ENCODE assay signal across 13 cellular contexts in the genomic region with DNA sequence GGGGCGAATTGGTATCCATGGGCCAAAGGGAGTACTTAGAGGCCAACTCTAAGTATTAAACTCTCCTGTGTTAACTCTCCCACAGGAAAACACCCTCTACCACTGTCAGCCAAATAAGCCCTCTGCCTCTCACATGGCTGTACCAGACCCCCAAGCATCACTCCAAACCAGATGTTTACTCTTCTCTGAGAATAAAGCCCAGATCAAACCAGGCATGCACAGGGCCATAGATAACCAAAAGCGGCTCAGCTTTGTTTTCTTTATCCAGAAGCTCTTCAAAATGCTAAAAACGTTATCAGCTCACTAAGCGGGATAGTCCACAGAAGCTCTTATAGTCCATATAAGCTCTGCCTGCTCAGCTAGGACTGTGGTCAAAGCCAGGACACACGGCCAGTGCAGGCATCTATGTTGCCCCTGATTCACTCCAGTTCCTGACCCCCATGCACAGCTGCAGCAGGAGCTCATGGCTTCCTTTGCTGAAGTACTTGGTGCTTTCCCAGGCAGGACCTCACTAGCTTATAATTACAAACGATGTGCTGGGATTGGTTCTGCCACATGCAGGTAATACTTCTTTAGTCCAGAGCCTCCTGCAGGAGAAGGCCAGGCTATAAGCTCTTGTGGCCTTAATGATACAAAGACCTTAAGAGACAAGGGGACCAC. TPM values are rescaled to one million over a fixed set of nuclear protein-coding genes. Genes with fewer than 3 reads are reported as not detected.
DNase-seq lines count a peak whose midpoint lies in the region; ATAC-seq and TF ChIP-seq lines count a peak whose summit lies in the region.
"Had no signal": no experiment of that assay in that cellular context is flagged by ENCODE, and none has a peak within 500 bp of the region (broad histone marks: within the 10 kb centered on the region; RNA-seq: fewer than 3 reads in every experiment).

No MANE protein-coding gene starts in this region.

- H3K9me3 Mint-ChIP-seq in central memory CD8-positive, alpha-beta T cell: no peaks in the 10 kb centered on the region
- H3K9me3 Mint-ChIP-seq in nephron: no peaks in the 10 kb centered on the region
- no peaks in the 10 kb centered on the region for H3K9me3 Mint-ChIP-seq in MCF 10A (ENCODE audit: unreplicated experiment)

- H3K36me3 ChIP-seq in cardiac muscle cell (no peaks in the 10 kb centered on the region), thyroid gland (no peaks in the 10 kb centered on the region)
- H3K36me3 ChIP-seq: lower lobe of right lung had no signal

- H3K27ac ChIP-seq in cardiac muscle cell: peak overlapping the region; percentile 61
- no peak overlapping the region for H3K27ac ChIP-seq in thyroid gland
- H3K27ac ChIP-seq: lower lobe of right lung had no signal

- no peaks in the 10 kb centered on the region for H3K27me3 Mint-ChIP-seq in central memory CD8-positive, alpha-beta T cell
- H3K27me3 Mint-ChIP-seq in nephron (ENCODE audit: low read depth): no peaks in the 10 kb centered on the region
- no peaks in the 10 kb centered on the region for H3K27me3 Mint-ChIP-seq in MCF 10A (ENCODE audit: insufficient read depth, unreplicated experiment)

- H3K4me1 Mint-ChIP-seq in central memory CD8-positive, alpha-beta T cell: peaks cover 39% of the 10 kb centered on the region
- H3K4me1 Mint-ChIP-seq in nephron (peaks cover 65% of the 10 kb centered on the region), MCF 10A (ENCODE audit: insufficient read depth, unreplicated experiment) (peaks cover 32% of the 10 kb centered on the region)

- DNase-seq in cardiac muscle cell (ENCODE audit: low read depth in 1 of 2, low spot score in 1 of 2) (no peak), Right ventricle myocardium inferior (ENCODE audit: missing footprints) (no peak), sciatic nerve (ENCODE audit: low spot score) (no peak), iPS-NIHi11 (ENCODE audit: low spot score) (no peak), thyroid gland (no peak), MCF 10A (ENCODE audit: unreplicated experiment) (no peak)
- no peak for DNase-seq in central memory CD8-positive, alpha-beta T cell (ENCODE audit: low spot score in 2 of 2)
- DNase-seq: DND-41; MV-4-11; NK-92 treated with Interleukin-12 subunit alpha and Interleukin-12 subunit beta, amount 100 ng/mL, for 24 hours had no signal

- 41 to 59% methylated on average over 6 of the region's 6 CpGs for WGBS in thyroid gland, 2 donors

- H3K4me3 ChIP-seq in cardiac muscle cell (no peak overlapping the region), thyroid gland (replicated peaks in 1 of 3) (no peak overlapping the region)
- H3K4me3 ChIP-seq: GM12878, lower lobe of right lung had no signal

- ATAC-seq in Right ventricle myocardium inferior: no peak
- no peak for ATAC-seq in central memory CD8-positive, alpha-beta T cell (replicated peaks; ENCODE audit: extremely low read depth, poor library complexity, severe bottlenecking)
- no peak for ATAC-seq in sciatic nerve
- ATAC-seq: GM12878 had no signal

- H3K4me1 ChIP-seq in cardiac muscle cell (ENCODE audit: low read depth): peaks cover 27% of the 10 kb centered on the region
- H3K4me1 ChIP-seq in thyroid gland: peaks cover 9 to 41% of the 10 kb centered on the region in 2 donors

- H3K9me3 ChIP-seq in cardiac muscle cell (ENCODE audit: low read depth) (no peaks in the 10 kb centered on the region), thyroid gland (no peaks in the 10 kb centered on the region)
- H3K9me3 ChIP-seq: lower lobe of right lung had no signal

- H3K27ac Mint-ChIP-seq in central memory CD8-positive, alpha-beta T cell (ENCODE audit: low read depth): peak overlapping the region; percentile 60
- H3K27ac Mint-ChIP-seq in nephron (peak overlapping the region; percentile 54 to 68 (median 59)), MCF 10A (ENCODE audit: low read depth, unreplicated experiment) (no peak overlapping the region)

- CTCF ChIA-PET in MCF 10A (lab: Yijun Ruan, JAX): interaction anchor here (0.6 to 2.1 kb wide), 4 partner anchors 40 to 275 kb away, joined by 3 to 6 read pairs (median 4); no protein-coding TSS in a partner anchor

- intact Hi-C loops in Right ventricle myocardium inferior (cut with DNase I): no loop called here
- intact Hi-C loops in sciatic nerve (cut with DNase I): no loop called here
- intact Hi-C loops in thyroid gland (cut with DNase I): no loop called here
- intact Hi-C loops in MCF 10A (cut with micrococcal nuclease): no loop called here

- H3K36me3 Mint-ChIP-seq in central memory CD8-positive, alpha-beta T cell (ENCODE audit: insufficient read depth): peaks cover 3% of the 10 kb centered on the region
- H3K36me3 Mint-ChIP-seq in nephron (ENCODE audit: low read depth) (no peaks in the 10 kb centered on the region), MCF 10A (ENCODE audit: insufficient read depth, unreplicated experiment) (no peaks in the 10 kb centered on the region)

- TF ChIP-seq CTCF in cardiac muscle cell (IDR thresholded peaks at IDR 0.05; ENCODE audit: low read depth, low read length) (no peak), nephron (IDR thresholded peaks at IDR 0.05; ENCODE audit: unreplicated experiment in 3 of 3) (no peak), thyroid gland (IDR thresholded peaks at IDR 0.05) (no peak), MCF 10A (IDR thresholded peaks at IDR 0.05; ENCODE audit: unreplicated experiment) (no peak)

- no peak for TF ChIP-seq POLR2A in thyroid gland (IDR thresholded peaks at IDR 0.05)

- peak overlapping the region; percentile 52 for H3K4me3 Mint-ChIP-seq in central memory CD8-positive, alpha-beta T cell
- H3K4me3 Mint-ChIP-seq in nephron: peak overlapping the region in 1 of 3 experiments; percentile 5
- H3K4me3 Mint-ChIP-seq in MCF 10A (ENCODE audit: unreplicated experiment): no peak overlapping the region

- POLR2A ChIA-PET in MCF 10A (lab: Yijun Ruan, JAX): interaction anchor here (1.0 to 1.2 kb wide), 4 partner anchors 8 to 21 kb away, joined by 3 to 4 read pairs (median 4); partner anchors contain the start of gene SEMA4C

- H3K27me3 ChIP-seq in cardiac muscle cell (no peaks in the 10 kb centered on the region), thyroid gland (no peaks in the 10 kb centered on the region)

- no TSS peak for BruUV-seq in MCF 10A (replicated peaks; lab: Mats Ljungman, UMichigan)

RNA-seq across cellular contexts. Expression of gene SEMA4C, which starts 21.0 kb away (rescaled TPM):
- total RNA-seq in cardiac muscle cell: 45.7 and 53.6 TPM in 2 replicates
- polyA plus RNA-seq in cardiac muscle cell: 27.9 and 31.1 TPM in 2 replicates
- total RNA-seq in Right ventricle myocardium inferior: 22.7 TPM
- total RNA-seq in sciatic nerve: 136 TPM
- 10 to 100 TPM; 14.5 to 21.7 (median 19.3) TPM for total RNA-seq in thyroid gland
- total RNA-seq in MCF 10A (2022): 16.3 and 22.6 TPM in 2 replicates

RNA-seq across cellular contexts. Expression of gene ANKRD39, which starts 33.0 kb away (rescaled TPM):
- 15.4 and 27.8 TPM in 2 replicates for total RNA-seq in cardiac muscle cell
- polyA plus RNA-seq in cardiac muscle cell: 32.1 and 32.3 TPM in 2 replicates
- 17.4 TPM for total RNA-seq in Right ventricle myocardium inferior
- total RNA-seq in sciatic nerve: 15.9 TPM
- 10 to 100 TPM; 11.6 to 25.7 (median 14.1) TPM for total RNA-seq in thyroid gland
- total RNA-seq in MCF 10A (2022): 14.0 and 17.6 TPM in 2 replicates

RNA-seq across cellular contexts. Expression of gene ANKRD23, which starts 47.0 kb away (rescaled TPM):
- total RNA-seq in cardiac muscle cell (4.8 and 11.0 TPM in 2 replicates), Right ventricle myocardium inferior (12.7 TPM), sciatic nerve (8.3 TPM), thyroid gland (1 to 10 TPM; 3.0 to 8.2 (median 3.2) TPM), MCF 10A (2022) (3.4 and 7.6 TPM in 2 replicates)
- 2.5 and 3.3 TPM in 2 replicates for polyA plus RNA-seq in cardiac muscle cell
